8 cellular contexts compared by ENCODE assay signal in the genomic region with DNA sequence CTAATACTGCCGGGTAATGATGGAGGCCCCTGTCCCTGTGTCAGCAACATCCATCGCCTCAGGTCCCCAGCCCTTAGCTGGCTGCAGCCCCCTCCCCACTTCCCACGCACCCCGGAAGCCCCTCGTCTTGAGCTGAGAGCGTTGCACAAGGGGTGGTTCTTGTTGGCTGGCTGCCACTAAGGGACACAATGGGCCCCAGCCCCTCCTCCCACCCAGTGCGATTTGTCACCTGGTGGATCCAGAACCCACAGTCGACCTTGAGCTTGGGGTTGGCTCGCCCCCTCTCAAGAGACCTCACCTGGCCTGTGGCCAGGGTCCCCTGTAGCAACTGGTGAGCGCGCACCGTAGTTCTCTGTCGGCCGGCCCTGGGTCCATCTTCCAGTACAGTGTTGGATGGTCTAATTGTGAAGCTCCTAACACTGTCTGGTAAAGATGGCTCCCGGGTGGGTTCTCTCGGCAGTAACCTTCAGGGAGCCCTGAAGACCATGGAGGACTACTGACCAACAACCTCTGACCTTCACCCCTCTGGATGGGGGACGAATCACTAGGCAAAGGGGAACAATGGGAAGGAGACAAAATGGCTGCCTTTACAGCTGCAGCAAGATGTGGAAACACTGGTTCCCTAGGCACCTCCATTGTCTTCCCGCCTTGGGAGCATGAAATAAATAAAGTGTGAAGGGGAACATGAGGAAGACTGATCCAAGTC. TPM values are rescaled to one million over a fixed set of nuclear protein-coding genes. Genes with fewer than 3 reads are reported as not detected.
DNase-seq lines count a peak whose midpoint lies in the region; TF ChIP-seq lines count a peak whose summit lies in the region.

No MANE protein-coding gene starts in this region.

- H3K36me3 ChIP-seq in effector memory CD4-positive, alpha-beta T cell (ENCODE audit: control insufficient read depth, insufficient read depth, low read length): peaks cover 45% of the 10 kb centered on the region
- H3K36me3 ChIP-seq in neural progenitor cell: no peaks in the 10 kb centered on the region

- H3K9ac ChIP-seq in neural progenitor cell: no peak overlapping the region

- H3K79me2 ChIP-seq in neural progenitor cell (ENCODE audit: low read depth): peaks cover 14% of the 10 kb centered on the region

- BruUV-seq in Calu3 (replicated peaks; lab: Mats Ljungman, UMichigan): no TSS peak

- H3K27ac ChIP-seq in effector memory CD4-positive, alpha-beta T cell (ENCODE audit: insufficient read depth, low read length, poor library complexity, severe bottlenecking): peak overlapping the region; percentile 30
- H3K27ac ChIP-seq in neural progenitor cell: no peak overlapping the region

- H3K36me3 Mint-ChIP-seq in Calu3 (ENCODE audit: insufficient read depth, unreplicated experiment) (peaks cover 95% of the 10 kb centered on the region), neural progenitor cell (peaks cover 15% of the 10 kb centered on the region)

- H3K4me1 Mint-ChIP-seq in Calu3 (ENCODE audit: low read depth, unreplicated experiment) (peaks cover 44% of the 10 kb centered on the region), neural progenitor cell (peaks cover 41% of the 10 kb centered on the region)

- H3K27me3 Mint-ChIP-seq in Calu3 (ENCODE audit: unreplicated experiment): no peaks in the 10 kb centered on the region
- peaks cover 8% of the 10 kb centered on the region for H3K27me3 Mint-ChIP-seq in neural progenitor cell (ENCODE audit: insufficient read depth, low read depth)

- H3K27me3 ChIP-seq in effector memory CD4-positive, alpha-beta T cell (replicated peaks; ENCODE audit: control insufficient read depth, insufficient read depth, low read length, poor library complexity, severe bottlenecking): no peaks in the 10 kb centered on the region
- H3K27me3 ChIP-seq in neural progenitor cell: no peaks in the 10 kb centered on the region

- H3K4me1 ChIP-seq in effector memory CD4-positive, alpha-beta T cell (ENCODE audit: control insufficient read depth, insufficient read depth, low read length, poor library complexity, severe bottlenecking): peaks cover 50% of the 10 kb centered on the region
- peaks cover 20% of the 10 kb centered on the region for H3K4me1 ChIP-seq in neural progenitor cell

- peaks cover 73% of the 10 kb centered on the region for H3F3A ChIP-seq in neural progenitor cell (ENCODE audit: low read depth)

- in situ Hi-C loops in GM13977 (cut with MboI; ENCODE audit: low pct_unique_long_range_greater_than_20kb, low sequenced_read_pairs, unreplicated experiment): no loop called here

- H3K9me3 ChIP-seq in effector memory CD4-positive, alpha-beta T cell (ENCODE audit: control insufficient read depth, low read length): no peaks in the 10 kb centered on the region
- H3K9me3 ChIP-seq in neural progenitor cell (ENCODE audit: low read depth): no peaks in the 10 kb centered on the region

- no peak overlapping the region for H3K4me2 ChIP-seq in neural progenitor cell

- H3K4me3 Mint-ChIP-seq in Calu3 (ENCODE audit: low read depth, unreplicated experiment) (peak overlapping the region; percentile 79), neural progenitor cell (peak overlapping the region; percentile 21)

- intact Hi-C loops in Calu3 (cut with micrococcal nuclease; ENCODE audit: unreplicated experiment): no loop called here

- DNase-seq in Calu3 (peak; percentile 43), NCI-H128 (lab: John Stamatoyannopoulos, UW; ENCODE audit: unreplicated experiment) (peak; percentile 23), neural progenitor cell (ENCODE audit: low spot score) (no peak), GM13977 (ENCODE audit: low spot score) (no peak), NCI-H510A treated with DMSO at 0.1 percent for 48 hours (lab: John Stamatoyannopoulos, UW) (no peak), GDM1 (lab: John Stamatoyannopoulos, UW) (no peak), HCEC 1CT (no peak)
- DNase-seq in effector memory CD4-positive, alpha-beta T cell: no peak

- CTCF ChIA-PET in Calu3 (lab: Charles Lee): interaction anchor here (1.2 to 5.5 kb wide), 5 partner anchors 19 to 95 kb away, joined by 4 to 90 read pairs (median 10); a partner anchor contains a TSS

- H3K27ac Mint-ChIP-seq in Calu3 (ENCODE audit: unreplicated experiment): peak overlapping the region; percentile 87
- peak overlapping the region; percentile 83 for H3K27ac Mint-ChIP-seq in neural progenitor cell

- H3K4me3 ChIP-seq in effector memory CD4-positive, alpha-beta T cell (ENCODE audit: insufficient read depth, low read depth, low read length, poor library complexity, severe bottlenecking): no peak overlapping the region
- no peak overlapping the region for H3K4me3 ChIP-seq in neural progenitor cell

- H3K9me3 Mint-ChIP-seq in Calu3 (ENCODE audit: low read depth, unreplicated experiment) (no peaks in the 10 kb centered on the region), neural progenitor cell (no peaks in the 10 kb centered on the region)

- H4K20me1 ChIP-seq in neural progenitor cell (ENCODE audit: low read depth): no peaks in the 10 kb centered on the region

- no peak overlapping the region for H2AFZ ChIP-seq in neural progenitor cell (replicated peaks)

- TF ChIP-seq CTCF in Calu3 (IDR thresholded peaks at IDR 0.05; ENCODE audit: unreplicated experiment): no peak
- no peak for TF ChIP-seq CTCF in neural progenitor cell (IDR thresholded peaks at IDR 0.05)
- no peak for TF ChIP-seq CTCF in GM13977 (IDR thresholded peaks at IDR 0.05; ENCODE audit: extremely low read depth, insufficient read depth, missing control alignments)

RNA-seq across cellular contexts. Expression of a gene that starts 6.6 kb away (rescaled TPM):
- total RNA-seq in Calu3 (2022) (182 and 195 TPM in 2 replicates), neural progenitor cell (ENCODE audit: low replicate concordance) (214 and 291 TPM in 2 replicates)

RNA-seq across cellular contexts. Expression of a gene that starts 6.8 kb away (rescaled TPM):
- total RNA-seq in Calu3 (2022) (73.1 and 80.5 TPM in 2 replicates), neural progenitor cell (ENCODE audit: low replicate concordance) (27.3 and 32.0 TPM in 2 replicates)

RNA-seq across cellular contexts. Expression of a gene that starts 12.7 kb away (rescaled TPM):
- total RNA-seq in Calu3 (2022) (42.4 and 46.3 TPM in 2 replicates), neural progenitor cell (ENCODE audit: low replicate concordance) (4.4 and 6.0 TPM in 2 replicates)

RNA-seq across cellular contexts. Expression of a gene that starts 20.1 kb away (rescaled TPM):
- total RNA-seq in Calu3 (2022): 96.7 and 103 TPM in 2 replicates
- 314 and 399 TPM in 2 replicates for total RNA-seq in neural progenitor cell (ENCODE audit: low replicate concordance)

RNA-seq across cellular contexts. Expression of a gene that starts 20.3 kb away (rescaled TPM):
- total RNA-seq in Calu3 (2022) (not detected in 2 replicates), neural progenitor cell (ENCODE audit: low replicate concordance) (not detected in 2 replicates)

Comparison
In these comparisons a context has a peak if more than half of its experiments do, and no peak if none do; other contexts are left out.
1. DNase-seq: peak in Calu3 (single experiment) and NCI-H128 (single experiment); none in effector memory CD4-positive, alpha-beta T cell (0 of 3), neural progenitor cell (single experiment), GM13977 (single experiment), NCI-H510A treated with DMSO at 0.1 percent for 48 hours (single experiment), GDM1 (single experiment) and HCEC 1CT (single experiment).